Comparison of ENCODE assay signal across 8 cellular contexts in genomic region chr20:46400253-46400652, GRCh38. TPM values are rescaled to one million over a fixed set of nuclear protein-coding genes. Genes with fewer than 3 reads are reported as not detected.
DNase-seq lines count a peak whose midpoint lies in the region; ATAC-seq and TF ChIP-seq lines count a peak whose summit lies in the region.

No MANE protein-coding gene starts in this region.

- no peaks in the 10 kb centered on the region for H3K9me3 ChIP-seq in CD8-positive, alpha-beta T cell (ENCODE audit: low read length)
- H3K9me3 ChIP-seq in SK-N-MC (ENCODE audit: low read depth, low read length) (no peaks in the 10 kb centered on the region), esophagus squamous epithelium (no peaks in the 10 kb centered on the region), parathyroid adenoma (ENCODE audit: control insufficient read depth, low read length) (no peaks in the 10 kb centered on the region), OCI-LY7 (ENCODE audit: low read length) (no peaks in the 10 kb centered on the region)

- H3K4me2 ChIP-seq in parathyroid adenoma (ENCODE audit: low read length): peak overlapping the region; percentile 36
- H3K4me2 ChIP-seq in OCI-LY7 (ENCODE audit: low read length): no peak overlapping the region

- intact Hi-C loops in CD8-positive, alpha-beta T cell (cut with DNase I, micrococcal nuclease): loop anchor here (2.0 kb wide), 2 partner anchors 13 to 429 kb away; no protein-coding TSS in a partner anchor
- intact Hi-C loops in esophagus squamous epithelium (cut with DNase I): no loop called here
- intact Hi-C loops in OCI-LY7 (cut with micrococcal nuclease; ENCODE audit: unreplicated experiment): no loop called here

- H3K27me3 ChIP-seq in CD8-positive, alpha-beta T cell (ENCODE audit: insufficient read depth, low read length): no peaks in the 10 kb centered on the region
- no peaks in the 10 kb centered on the region for H3K27me3 ChIP-seq in esophagus squamous epithelium
- H3K27me3 ChIP-seq in parathyroid adenoma (ENCODE audit: control insufficient read depth, insufficient read depth, low read length): no peaks in the 10 kb centered on the region

- H3K9me3 Mint-ChIP-seq in CD8-positive, alpha-beta T cell: no peaks in the 10 kb centered on the region

- TF ChIP-seq CTCF in CD8-positive, alpha-beta T cell (IDR thresholded peaks at IDR 0.05): no peak
- TF ChIP-seq CTCF in esophagus squamous epithelium (IDR thresholded peaks at IDR 0.05) (no peak), parathyroid adenoma (IDR thresholded peaks at IDR 0.05) (no peak), OCI-LY7 (conservative IDR thresholded peaks at IDR 0.05; ENCODE audit: low read length) (no peak)

- WGBS in esophagus squamous epithelium, 2 donors: 34 to 36% methylated on average over 4 of the region's 4 CpGs

- ATAC-seq in CD8-positive, alpha-beta T cell: no peak
- no peak for ATAC-seq in GM18870 (IDR thresholded peaks at IDR 0.05; ENCODE audit: unreplicated experiment)

- H4K20me1 ChIP-seq in OCI-LY7 (ENCODE audit: insufficient read depth, low read length): 0 out of 2 replicates have a peak, but pooled peaks cover 10% of the 10 kb centered on the region

- no peak for TF ChIP-seq POLR2A in esophagus squamous epithelium (IDR thresholded peaks at IDR 0.05)

- no peaks in the 10 kb centered on the region for H3K27me3 Mint-ChIP-seq in CD8-positive, alpha-beta T cell (ENCODE audit: low read depth)

- H3K79me2 ChIP-seq in parathyroid adenoma: peaks cover 47% of the 10 kb centered on the region
- peaks cover 5% of the 10 kb centered on the region; the same call in 1 of the 2 replicates for H3K79me2 ChIP-seq in OCI-LY7 (ENCODE audit: insufficient read depth, low read depth, low read length)

- peaks cover 77% of the 10 kb centered on the region for H3K4me1 Mint-ChIP-seq in CD8-positive, alpha-beta T cell (ENCODE audit: low read depth)

- BruUV-seq in OCI-LY7 (replicated peaks; lab: Mats Ljungman, UMichigan): no TSS peak

- CTCF ChIA-PET in CD8-positive, alpha-beta T cell (lab: Charles Lee): interaction anchor here (1.1 to 1.9 kb wide), 4 partner anchors 12 to 93 kb away, joined by 3 to 7 read pairs (median 4); no protein-coding TSS in a partner anchor
- CTCF ChIA-PET in OCI-LY7 (lab: Charles Lee; ENCODE audit: unreplicated experiment): no interaction called here

- H3K4me3 Mint-ChIP-seq in CD8-positive, alpha-beta T cell: peak overlapping the region; percentile 70

- H3K9ac ChIP-seq in SK-N-MC (ENCODE audit: insufficient read length) (no peak overlapping the region), parathyroid adenoma (no peak overlapping the region)

- no peaks in the 10 kb centered on the region for H3K9me2 ChIP-seq in OCI-LY7 (ENCODE audit: insufficient read depth, low read length)

- H3K27ac ChIP-seq in CD8-positive, alpha-beta T cell (ENCODE audit: low read depth, low read length): peak overlapping the region; percentile 53
- peak overlapping the region; percentile 87 for H3K27ac ChIP-seq in SK-N-MC
- peak overlapping the region; percentile 57 to 96 (median 80) for H3K27ac ChIP-seq in esophagus squamous epithelium
- H3K27ac ChIP-seq in parathyroid adenoma: peak overlapping the region; percentile 72
- H3K27ac ChIP-seq in OCI-LY7 (ENCODE audit: low read depth, low read length, poor library complexity, severe bottlenecking): no peak overlapping the region

- POLR2A ChIA-PET in CD8-positive, alpha-beta T cell (lab: Charles Lee): interaction anchor here (0.7 to 4.0 kb wide), 5 partner anchors 19 to 466 kb away, joined by 3 to 30 read pairs (median 3); partner anchors contain the start of gene PCIF1
- POLR2A ChIA-PET in OCI-LY7 (lab: Charles Lee): interaction anchor here (1.7 kb wide), 1 partner anchor 35 kb away, joined by 4 read pairs; no protein-coding TSS in a partner anchor

- peaks cover 40% of the 10 kb centered on the region for H3K36me3 Mint-ChIP-seq in CD8-positive, alpha-beta T cell

- H3K27ac Mint-ChIP-seq in CD8-positive, alpha-beta T cell: peak overlapping the region; percentile 92

- H3K36me3 ChIP-seq in CD8-positive, alpha-beta T cell (ENCODE audit: insufficient read depth, low read length): no peaks in the 10 kb centered on the region
- H3K36me3 ChIP-seq in SK-N-MC (ENCODE audit: insufficient read depth, low read length) (no peaks in the 10 kb centered on the region; the same call in 1 of the 2 replicates), esophagus squamous epithelium (peaks cover 0 to 33% (median 0%) of the 10 kb centered on the region in 3 donors), parathyroid adenoma (ENCODE audit: control insufficient read depth, insufficient read depth, low read length) (no peaks in the 10 kb centered on the region), OCI-LY7 (ENCODE audit: insufficient read depth, low read length) (peaks cover 14% of the 10 kb centered on the region; the same call in 1 of the 2 replicates)

- H2AFZ ChIP-seq in parathyroid adenoma (no peak overlapping the region), OCI-LY7 (ENCODE audit: low read length) (no peak overlapping the region)

- H3K4me1 ChIP-seq in CD8-positive, alpha-beta T cell (ENCODE audit: insufficient read depth, low read length): peaks cover 64% of the 10 kb centered on the region
- H3K4me1 ChIP-seq in esophagus squamous epithelium (peaks cover 27 to 93% (median 56%) of the 10 kb centered on the region in 3 donors), parathyroid adenoma (peaks cover 41% of the 10 kb centered on the region), OCI-LY7 (ENCODE audit: insufficient read depth, low read length, poor library complexity, severe bottlenecking) (peaks cover 34% of the 10 kb centered on the region)

- peak overlapping the region; percentile 2 for H3K4me3 ChIP-seq in CD8-positive, alpha-beta T cell (ENCODE audit: low read depth, low read length)
- H3K4me3 ChIP-seq in SK-N-MC: peak overlapping the region; percentile 49
- H3K4me3 ChIP-seq in esophagus squamous epithelium: peak overlapping the region in 1 of 4 donors; percentile 1
- H3K4me3 ChIP-seq in parathyroid adenoma (ENCODE audit: low read depth, low read length): peak overlapping the region; percentile 32
- H3K4me3 ChIP-seq in OCI-LY7 (ENCODE audit: low read depth, low read length, poor library complexity, severe bottlenecking): no peak overlapping the region

- no peak for DNase-seq in CD8-positive, alpha-beta T cell
- DNase-seq in SK-N-MC (ENCODE audit: low read depth, low spot score) (no peak), esophagus squamous epithelium (lab: John Stamatoyannopoulos, UW) (no peak), OCI-LY7 (ENCODE audit: low spot score) (no peak), NCI-H446 (lab: John Stamatoyannopoulos, UW) (no peak)
- DNase-seq in activated effector memory CD4-positive, alpha-beta T cell treated with Interleukin-2 at 50 U/mL for 16 hours: no peak

RNA-seq across cellular contexts. Expression of gene ELMO2, which starts 6.2 kb away (rescaled TPM):
- total RNA-seq in CD8-positive, alpha-beta T cell: 10 to 100 TPM; 59.2 to 62.8 TPM
- total RNA-seq in esophagus squamous epithelium (10 to 100 TPM; 27.5 to 38.0 (median 37.0) TPM), OCI-LY7 (2022) (33.5 and 36.4 TPM in 2 replicates)
- total RNA-seq in OCI-LY7 (2014; rRNA removed; shearing (Covaris generic)): 16.0 and 18.9 TPM in 2 replicates

Comparison
In these comparisons a context has a peak if more than half of its experiments do, and no peak if none do; other contexts are left out.
1. intact Hi-C loops: an anchor here in CD8-positive, alpha-beta T cell (2.0 kb wide); none called in esophagus squamous epithelium and OCI-LY7.